1 cellular context compared by ENCODE assay signal in genomic region chr2:43426305-43427031, GRCh38.
TF ChIP-seq lines count a peak whose summit lies in the region.

No MANE protein-coding gene starts in this region.

TF ChIP-seq in HepG2, 621 proteins besides CTCF, POLR2A, EP300 and RAD21 (continued from another document and continues in another):
- TF ChIP-seq HNRNPK (IDR thresholded peaks at IDR 0.05; ENCODE audit: low read depth, low read length, poor library complexity, severe bottlenecking): no peak
- TF ChIP-seq ZBTB49 (CRISPR knock-in tag; IDR thresholded peaks at IDR 0.05; ENCODE audit: borderline replicate concordance): no peak
- TF ChIP-seq FOXA3 (CRISPR knock-in tag; IDR thresholded peaks at IDR 0.05): peak; percentile 77
- TF ChIP-seq ZNF639 (CRISPR knock-in tag; conservative IDR thresholded peaks at IDR 0.05): no peak
- no peak for TF ChIP-seq ZNF367 (CRISPR knock-in tag; IDR thresholded peaks at IDR 0.05; ENCODE audit: borderline replicate concordance)
- TF ChIP-seq SAP130 (CRISPR knock-in tag; IDR thresholded peaks at IDR 0.05; ENCODE audit: low read depth): peak; percentile 78
- peak; percentile 74; the same call in 1 of the 2 replicates for TF ChIP-seq SOX5 (CRISPR knock-in tag; IDR thresholded peaks at IDR 0.05; ENCODE audit: borderline replicate concordance)
- TF ChIP-seq KLF11 (CRISPR knock-in tag; IDR thresholded peaks at IDR 0.05): 0 out of 2 replicates have a peak, but pooled peaks have one; percentile 24
- no peak for TF ChIP-seq NFIC (IDR thresholded peaks at IDR 0.05; ENCODE audit: low read length)
- no peak for TF ChIP-seq ZSCAN22 (CRISPR knock-in tag; IDR thresholded peaks at IDR 0.05)
- 0 out of 2 replicates have a peak, but pooled peaks have one; percentile 15 for TF ChIP-seq HMGXB3 (CRISPR knock-in tag; IDR thresholded peaks at IDR 0.05; ENCODE audit: borderline replicate concordance)
- TF ChIP-seq ZNF747 (CRISPR knock-in tag; IDR thresholded peaks at IDR 0.05; ENCODE audit: borderline replicate concordance): no peak
- TF ChIP-seq ZNF563 (CRISPR knock-in tag; IDR thresholded peaks at IDR 0.05): no peak
- TF ChIP-seq FOXK1 (CRISPR knock-in tag; IDR thresholded peaks at IDR 0.05; ENCODE audit: borderline replicate concordance, low read depth): peak; percentile 44; the same call in 1 of the 2 replicates
- no peak for TF ChIP-seq ZUFSP (CRISPR knock-in tag; IDR thresholded peaks at IDR 0.05; ENCODE audit: borderline replicate concordance)
- TF ChIP-seq ZNF142 (CRISPR knock-in tag; IDR thresholded peaks at IDR 0.05): no peak
- no peak for TF ChIP-seq ZNF879 (CRISPR knock-in tag; IDR thresholded peaks at IDR 0.05)
- TF ChIP-seq KMT2B (CRISPR knock-in tag; IDR thresholded peaks at IDR 0.05): peak; percentile 21; the same call in 1 of the 2 replicates
- TF ChIP-seq FOXP4 (CRISPR knock-in tag; IDR thresholded peaks at IDR 0.05): peak; percentile 80
- TF ChIP-seq ZNF326 (CRISPR knock-in tag; IDR thresholded peaks at IDR 0.05; ENCODE audit: borderline replicate concordance): no peak
- TF ChIP-seq ASH2L (IDR thresholded peaks at IDR 0.05; ENCODE audit: insufficient read length, low read depth, low read length): peak; percentile 65
- no peak for TF ChIP-seq ZKSCAN1 (IDR thresholded peaks at IDR 0.05; ENCODE audit: low read length)
- no peak for TF ChIP-seq NR2F2 (IDR thresholded peaks at IDR 0.05; ENCODE audit: borderline replicate concordance, low read depth)
- peak; percentile 66; the same call in 1 of the 2 replicates for TF ChIP-seq LCORL (IDR thresholded peaks at IDR 0.05)
- TF ChIP-seq LCORL (CRISPR knock-in tag; IDR thresholded peaks at IDR 0.05): peak; percentile 54; the same call in 1 of the 2 replicates
- TF ChIP-seq FOXP1 (IDR thresholded peaks at IDR 0.05): no peak
- peak; percentile 66 for TF ChIP-seq FOXP1 (CRISPR knock-in tag; IDR thresholded peaks at IDR 0.05)
- 0 out of 2 replicates have a peak, but pooled peaks have one; percentile 50 for TF ChIP-seq RFXANK (CRISPR knock-in tag; IDR thresholded peaks at IDR 0.05)
- TF ChIP-seq SIN3A (IDR thresholded peaks at IDR 0.05; ENCODE audit: borderline replicate concordance, low read depth, low read length): no peak
- TF ChIP-seq ZNF644 (CRISPR knock-in tag; IDR thresholded peaks at IDR 0.05; ENCODE audit: low read depth): peak; percentile 60; the same call in 1 of the 2 replicates
- no peak for TF ChIP-seq SOX13 (IDR thresholded peaks at IDR 0.05)
- TF ChIP-seq SOX13 (CRISPR knock-in tag; conservative IDR thresholded peaks at IDR 0.05 in 1 of 2, IDR thresholded peaks at IDR 0.05 in 1 of 2): peak in 1 of 2 experiments; percentile 80; a peak in 2 of 4 replicates
- TF ChIP-seq SALL1 (CRISPR knock-in tag; IDR thresholded peaks at IDR 0.05): peak; percentile 40; the same call in 1 of the 2 replicates
- TF ChIP-seq MAFF (IDR thresholded peaks at IDR 0.05; ENCODE audit: low read depth, low read length): peak; percentile 60
- peak; percentile 60 for TF ChIP-seq MED1 (CRISPR knock-in tag; IDR thresholded peaks at IDR 0.05)
- TF ChIP-seq ZNF784 (CRISPR knock-in tag; IDR thresholded peaks at IDR 0.05; ENCODE audit: borderline replicate concordance): no peak
- no peak for TF ChIP-seq ZNF20 (CRISPR knock-in tag; IDR thresholded peaks at IDR 0.05)
- TF ChIP-seq ZNF558 (CRISPR knock-in tag; IDR thresholded peaks at IDR 0.05; ENCODE audit: borderline replicate concordance): no peak
- TF ChIP-seq ZBTB42 (CRISPR knock-in tag; IDR thresholded peaks at IDR 0.05): no peak
- peak; percentile 63 for TF ChIP-seq IKZF5 (CRISPR knock-in tag; IDR thresholded peaks at IDR 0.05)
- no peak for TF ChIP-seq ZNF724P (CRISPR knock-in tag; IDR thresholded peaks at IDR 0.05; ENCODE audit: borderline replicate concordance)
- TF ChIP-seq SNRNP70 (IDR thresholded peaks at IDR 0.05; ENCODE audit: low read depth, low read length): no peak
